In the genomic region with DNA sequence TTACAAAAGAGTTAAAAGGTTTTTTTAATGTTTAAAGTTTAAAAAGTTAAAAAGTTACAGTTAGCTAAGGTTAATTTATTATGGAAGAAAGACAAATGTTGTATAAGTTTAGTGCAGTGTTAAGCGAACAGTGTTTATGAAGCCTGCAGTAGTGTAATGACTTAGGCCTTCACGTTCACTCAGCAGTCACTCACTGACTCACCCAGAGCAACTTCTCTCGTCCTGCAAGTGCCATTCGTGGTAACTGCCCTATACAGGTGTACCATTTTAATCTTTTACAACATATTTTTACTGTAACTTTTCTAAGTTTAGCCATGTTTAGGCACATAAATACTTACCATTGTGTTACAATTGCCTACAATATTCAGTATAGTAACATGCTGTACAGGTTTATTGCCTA, we compare ENCODE assay signal across 22 cellular contexts.
"Had no signal": no experiment of that assay in that cellular context is flagged by ENCODE, and none has a peak within 500 bp of the region (broad histone marks: within the 10 kb centered on the region; RNA-seq: fewer than 3 reads in every experiment).

No MANE protein-coding gene starts in this region.

- ATAC-seq: K562 had no signal

- H3K4me1 ChIP-seq: SJSA1 had no signal

- H3K36me3 ChIP-seq: SJSA1 had no signal

- H3K9me3 ChIP-seq: SJSA1 had no signal

- DNase-seq: Kasumi-1, MM.1S, NCI-H1092 treated with DMSO at 0.1 percent for 48 hours, NCI-H1436, NCI-H187, NCI-H2029, NCI-H2081 treated with DMSO at 0.1 percent for 48 hours, NCI-H2171, NCI-H226, NCI-H446, NCI-H510A, NCI-H524 treated with DMSO at 0.1 percent for 48 hours, NCI-H69, NCI-H774, Right ventricle myocardium superior, RPMI8226, SIG-M5 had no signal

- H3K4me3 ChIP-seq: K562, SJSA1, SK-N-MC had no signal

- FAIRE-seq: HTR-8/SVneo, K562, RCC 7860 had no signal
